1 cellular context compared by ENCODE assay signal in genomic region chr2:215311625-215312394, GRCh38.
TF ChIP-seq lines count a peak whose summit lies in the region.

Gene ATIC, plus strand, starts transcription at chr2:215312059. Its CDS starts 84 bp downstream, at chr2:215312143.

TF ChIP-seq in HepG2, 621 proteins besides CTCF, POLR2A, EP300 and RAD21 (continued from another document and continues in another):
- TF ChIP-seq CREB3 (CRISPR knock-in tag; IDR thresholded peaks at IDR 0.05) (peak; percentile 96), IRF2 (CRISPR knock-in tag; IDR thresholded peaks at IDR 0.05) (peak; percentile 89), FOXA1 (IDR thresholded peaks at IDR 0.05) (no peak), FOXA1 (CRISPR knock-in tag; IDR thresholded peaks at IDR 0.05) (peak; percentile 26), RFX3 (CRISPR knock-in tag; IDR thresholded peaks at IDR 0.05) (no peak), ZKSCAN8 (CRISPR knock-in tag; IDR thresholded peaks at IDR 0.05; ENCODE audit: borderline replicate concordance) (peak; percentile 91), NFIB (CRISPR knock-in tag; IDR thresholded peaks at IDR 0.05; ENCODE audit: borderline replicate concordance) (peak; percentile 77; the same call in 1 of the 2 replicates), TBP (CRISPR knock-in tag; IDR thresholded peaks at IDR 0.05) (no peak), PCBP2 (optimal IDR thresholded peaks at IDR 0.05; ENCODE audit: low read depth, low read length, poor library complexity, severe bottlenecking) (no peak), ZNF710 (CRISPR knock-in tag; IDR thresholded peaks at IDR 0.05; ENCODE audit: borderline replicate concordance) (no peak), SMAD1 (CRISPR knock-in tag; IDR thresholded peaks at IDR 0.05; ENCODE audit: borderline replicate concordance, low read depth) (peak; percentile 99; the same call in 1 of the 2 replicates), ETV6 (CRISPR knock-in tag; conservative IDR thresholded peaks at IDR 0.05) (peak; percentile 67; the same call in 1 of the 2 replicates), RELA (CRISPR knock-in tag; IDR thresholded peaks at IDR 0.05) (0 out of 2 replicates have a peak, but pooled peaks have one; percentile 60), SIN3A (IDR thresholded peaks at IDR 0.05; ENCODE audit: borderline replicate concordance, low read depth, low read length) (peak; percentile 99), LRRFIP1 (CRISPR knock-in tag; conservative IDR thresholded peaks at IDR 0.05) (peak; percentile 81; the same call in 1 of the 2 replicates), ZNF775 (CRISPR knock-in tag; IDR thresholded peaks at IDR 0.05; ENCODE audit: borderline replicate concordance) (0 out of 2 replicates have a peak, but pooled peaks have one; percentile 80), KDM2A (CRISPR knock-in tag; IDR thresholded peaks at IDR 0.05; ENCODE audit: borderline replicate concordance, low read depth) (peak; percentile 84), EED (CRISPR knock-in tag; IDR thresholded peaks at IDR 0.05) (peak; percentile 100), MXD3 (CRISPR knock-in tag; IDR thresholded peaks at IDR 0.05) (peak; percentile 99), ZC3H13 (CRISPR knock-in tag; IDR thresholded peaks at IDR 0.05) (peak; percentile 98), DRAP1 (CRISPR knock-in tag; IDR thresholded peaks at IDR 0.05) (peak; percentile 85), POLR2G (IDR thresholded peaks at IDR 0.05; ENCODE audit: low read depth, low read length) (peak; percentile 93), ELF4 (CRISPR knock-in tag; IDR thresholded peaks at IDR 0.05; ENCODE audit: borderline replicate concordance) (peak; percentile 56; the same call in 1 of the 2 replicates), IRX3 (CRISPR knock-in tag; IDR thresholded peaks at IDR 0.05; ENCODE audit: borderline replicate concordance, low read depth) (peak; percentile 97), IRF1 (CRISPR knock-in tag; IDR thresholded peaks at IDR 0.05; ENCODE audit: low read depth) (peak; percentile 88), ZNF446 (CRISPR knock-in tag; IDR thresholded peaks at IDR 0.05) (peak; percentile 99), DMAP1 (CRISPR knock-in tag; IDR thresholded peaks at IDR 0.05) (peak; percentile 99), TEAD3 (CRISPR knock-in tag; optimal IDR thresholded peaks at IDR 0.05; ENCODE audit: borderline replicate concordance) (peak; percentile 68), NRL (CRISPR knock-in tag; IDR thresholded peaks at IDR 0.05; ENCODE audit: borderline replicate concordance) (no peak; the same call in none of the 2 replicates), CSRNP1 (CRISPR knock-in tag; IDR thresholded peaks at IDR 0.05) (peak; percentile 93), HOXA7 (CRISPR knock-in tag; IDR thresholded peaks at IDR 0.05) (0 out of 2 replicates have a peak, but pooled peaks have one; percentile 42), SETDB1 (CRISPR knock-in tag; IDR thresholded peaks at IDR 0.05; ENCODE audit: borderline replicate concordance) (no peak), RBM22 (optimal IDR thresholded peaks at IDR 0.05; ENCODE audit: low read length) (no peak), ZNF234 (CRISPR knock-in tag; conservative IDR thresholded peaks at IDR 0.05) (0 out of 2 replicates have a peak, but pooled peaks have one; percentile 29), ZBTB20 (CRISPR knock-in tag; IDR thresholded peaks at IDR 0.05; ENCODE audit: borderline replicate concordance, low read depth) (peak; percentile 94), ZMYM4 (CRISPR knock-in tag; IDR thresholded peaks at IDR 0.05) (peak; percentile 99), MAFG (CRISPR knock-in tag; IDR thresholded peaks at IDR 0.05) (no peak), NFE2L2 (IDR thresholded peaks at IDR 0.05; ENCODE audit: low read length) (no peak), SNAPC2 (CRISPR knock-in tag; IDR thresholded peaks at IDR 0.05) (peak; percentile 93; the same call in 1 of the 2 replicates), ZNF703 (CRISPR knock-in tag; IDR thresholded peaks at IDR 0.05; ENCODE audit: borderline replicate concordance) (no peak; the same call in 1 of the 2 replicates), ZBTB2 (CRISPR knock-in tag; IDR thresholded peaks at IDR 0.05; ENCODE audit: low read depth) (peak; percentile 90; the same call in 1 of the 2 replicates), MAFF (IDR thresholded peaks at IDR 0.05; ENCODE audit: low read depth, low read length) (no peak), ZNF577 (CRISPR knock-in tag; IDR thresholded peaks at IDR 0.05; ENCODE audit: borderline replicate concordance, low read depth) (peak; percentile 95), TP53 (CRISPR knock-in tag; conservative IDR thresholded peaks at IDR 0.05) (no peak), ZNF567 (CRISPR knock-in tag; IDR thresholded peaks at IDR 0.05; ENCODE audit: borderline replicate concordance) (peak; percentile 98), ZBTB7A (CRISPR knock-in tag; IDR thresholded peaks at IDR 0.05) (peak; percentile 54; the same call in 1 of the 2 replicates), MED13 (CRISPR knock-in tag; IDR thresholded peaks at IDR 0.05) (peak; percentile 93), KDM4B (CRISPR knock-in tag; IDR thresholded peaks at IDR 0.05) (peak; percentile 92), ZNF75D (CRISPR knock-in tag; IDR thresholded peaks at IDR 0.05; ENCODE audit: borderline replicate concordance) (0 out of 2 replicates have a peak, but pooled peaks have one; percentile 75), ATF1 (CRISPR knock-in tag; IDR thresholded peaks at IDR 0.05) (no peak)
- TF ChIP-seq, protein P1, sequence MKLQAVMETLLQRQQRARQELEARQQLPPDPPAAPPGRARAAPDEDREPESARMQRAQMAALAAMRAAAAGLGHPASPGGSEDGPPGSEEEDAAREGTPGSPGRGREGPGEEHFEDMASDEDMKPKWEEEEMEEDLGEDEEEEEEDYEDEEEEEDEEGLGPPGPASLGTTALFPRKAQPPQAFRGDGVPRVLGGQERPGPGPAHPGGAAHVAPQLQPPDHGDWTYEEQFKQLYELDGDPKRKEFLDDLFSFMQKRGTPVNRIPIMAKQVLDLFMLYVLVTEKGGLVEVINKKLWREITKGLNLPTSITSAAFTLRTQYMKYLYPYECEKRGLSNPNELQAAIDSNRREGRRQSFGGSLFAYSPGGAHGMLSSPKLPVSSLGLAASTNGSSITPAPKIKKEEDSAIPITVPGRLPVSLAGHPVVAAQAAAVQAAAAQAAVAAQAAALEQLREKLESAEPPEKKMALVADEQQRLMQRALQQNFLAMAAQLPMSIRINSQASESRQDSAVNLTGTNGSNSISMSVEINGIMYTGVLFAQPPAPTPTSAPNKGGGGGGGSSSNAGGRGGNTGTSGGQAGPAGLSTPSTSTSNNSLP (IDR thresholded peaks at IDR 0.05; ENCODE audit: low read depth, low read length): no peak
- TF ChIP-seq, protein P2, sequence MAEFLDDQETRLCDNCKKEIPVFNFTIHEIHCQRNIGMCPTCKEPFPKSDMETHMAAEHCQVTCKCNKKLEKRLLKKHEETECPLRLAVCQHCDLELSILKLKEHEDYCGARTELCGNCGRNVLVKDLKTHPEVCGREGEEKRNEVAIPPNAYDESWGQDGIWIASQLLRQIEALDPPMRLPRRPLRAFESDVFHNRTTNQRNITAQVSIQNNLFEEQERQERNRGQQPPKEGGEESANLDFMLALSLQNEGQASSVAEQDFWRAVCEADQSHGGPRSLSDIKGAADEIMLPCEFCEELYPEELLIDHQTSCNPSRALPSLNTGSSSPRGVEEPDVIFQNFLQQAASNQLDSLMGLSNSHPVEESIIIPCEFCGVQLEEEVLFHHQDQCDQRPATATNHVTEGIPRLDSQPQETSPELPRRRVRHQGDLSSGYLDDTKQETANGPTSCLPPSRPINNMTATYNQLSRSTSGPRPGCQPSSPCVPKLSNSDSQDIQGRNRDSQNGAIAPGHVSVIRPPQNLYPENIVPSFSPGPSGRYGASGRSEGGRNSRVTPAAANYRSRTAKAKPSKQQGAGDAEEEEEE (CRISPR knock-in tag; IDR thresholded peaks at IDR 0.05; ENCODE audit: borderline replicate concordance): peak; percentile 93; the same call in 1 of the 2 replicates
- TF ChIP-seq, protein P3, sequence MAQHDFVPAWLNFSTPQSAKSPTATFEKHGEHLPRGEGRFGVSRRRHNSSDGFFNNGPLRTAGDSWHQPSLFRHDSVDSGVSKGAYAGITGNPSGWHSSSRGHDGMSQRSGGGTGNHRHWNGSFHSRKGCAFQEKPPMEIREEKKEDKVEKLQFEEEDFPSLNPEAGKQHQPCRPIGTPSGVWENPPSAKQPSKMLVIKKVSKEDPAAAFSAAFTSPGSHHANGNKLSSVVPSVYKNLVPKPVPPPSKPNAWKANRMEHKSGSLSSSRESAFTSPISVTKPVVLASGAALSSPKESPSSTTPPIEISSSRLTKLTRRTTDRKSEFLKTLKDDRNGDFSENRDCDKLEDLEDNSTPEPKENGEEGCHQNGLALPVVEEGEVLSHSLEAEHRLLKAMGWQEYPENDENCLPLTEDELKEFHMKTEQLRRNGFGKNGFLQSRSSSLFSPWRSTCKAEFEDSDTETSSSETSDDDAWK (CRISPR knock-in tag; IDR thresholded peaks at IDR 0.05): no peak
- TF ChIP-seq, protein P4, sequence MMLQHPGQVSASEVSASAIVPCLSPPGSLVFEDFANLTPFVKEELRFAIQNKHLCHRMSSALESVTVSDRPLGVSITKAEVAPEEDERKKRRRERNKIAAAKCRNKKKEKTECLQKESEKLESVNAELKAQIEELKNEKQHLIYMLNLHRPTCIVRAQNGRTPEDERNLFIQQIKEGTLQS (CRISPR knock-in tag; IDR thresholded peaks at IDR 0.05): peak; percentile 60; the same call in 1 of the 2 replicates
